ENCODE assay signal across 2 cellular contexts in genomic region chr12:48142818-48143674, GRCh38.
TF ChIP-seq lines count a peak whose summit lies in the region.

No MANE protein-coding gene starts in this region.

TF ChIP-seq in GM23338, 12 proteins besides CTCF, POLR2A, EP300 and RAD21:
- TF ChIP-seq ZNF462 (CRISPR knock-in tag; IDR thresholded peaks at IDR 0.05), result peak; percentile 78; the same call in 1 of the 2 replicates
- TF ChIP-seq REST (IDR thresholded peaks at IDR 0.05; ENCODE audit: unreplicated experiment), result no peak

TF ChIP-seq in IMR-90, 13 proteins besides CTCF, POLR2A, EP300 and RAD21:
- no peak for TF ChIP-seq CEBPB (IDR thresholded peaks at IDR 0.05; ENCODE audit: low read depth, low read length)
- TF ChIP-seq CHD1 (IDR thresholded peaks at IDR 0.05; ENCODE audit: low read depth, low read length), result no peak
- TF ChIP-seq MAZ (IDR thresholded peaks at IDR 0.05; ENCODE audit: borderline replicate concordance, low read depth, low read length), result no peak
- no peak for TF ChIP-seq ELK1 (IDR thresholded peaks at IDR 0.05; ENCODE audit: borderline replicate concordance, low read depth, low read length)
- TF ChIP-seq MXI1 (IDR thresholded peaks at IDR 0.05; ENCODE audit: borderline replicate concordance, low read depth, low read length), result no peak
TF ChIP-seq in IMR-90: peak in this region for 0.
